Comparison of ENCODE assay signal across 1 cellular context in genomic region chr20:25397081-25397480, GRCh38.
A peak's percentile ranks its signal among the peaks of the same experiment; 100 is the strongest.
TF ChIP-seq lines count a peak whose summit lies in the region.

No MANE protein-coding gene starts in this region.

TF ChIP-seq in K562, 482 proteins besides CTCF, POLR2A, EP300 and RAD21:
- TF ChIP-seq TAF15 (IDR thresholded peaks at IDR 0.05; ENCODE audit: low read depth, low read length), result no peak
- no peak for TF ChIP-seq TRIM25 (IDR thresholded peaks at IDR 0.05; ENCODE audit: borderline replicate concordance)
- no peak for TF ChIP-seq ZNF24 (IDR thresholded peaks at IDR 0.05)
- no peak for TF ChIP-seq LARP7 (IDR thresholded peaks at IDR 0.05)
- no peak for TF ChIP-seq CXXC5 (CRISPR knock-in tag; IDR thresholded peaks at IDR 0.05)
- TF ChIP-seq MGA (IDR thresholded peaks at IDR 0.05), result 0 out of 2 replicates have a peak, but pooled peaks have one; percentile 25
- TF ChIP-seq HOMEZ (CRISPR knock-in tag; IDR thresholded peaks at IDR 0.05), result no peak
- TF ChIP-seq TAL1 (IDR thresholded peaks at IDR 0.05), result no peak
